In the genomic region with DNA sequence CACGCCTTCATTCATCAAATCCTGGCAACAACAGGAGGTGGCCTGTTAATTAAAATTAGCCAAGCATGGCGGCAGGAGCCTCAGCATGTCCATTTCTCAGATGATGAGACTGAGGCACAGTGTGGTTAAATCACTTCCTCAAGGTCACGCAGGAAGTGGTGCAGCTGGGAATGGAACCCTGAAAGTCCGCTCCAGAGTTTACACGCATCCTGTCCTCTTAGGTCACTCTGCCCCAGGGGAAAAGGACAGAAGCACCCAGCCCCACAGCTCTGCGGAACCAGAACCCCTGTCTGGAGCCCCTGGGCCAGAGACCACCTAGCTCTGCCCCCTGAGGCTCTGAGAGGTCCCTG, we compare ENCODE assay signal across 9 cellular contexts. TPM values are rescaled to one million over a fixed set of nuclear protein-coding genes. Genes with fewer than 3 reads are reported as not detected.
DNase-seq lines count a peak whose midpoint lies in the region; ATAC-seq, FAIRE-seq and TF ChIP-seq lines count a peak whose summit lies in the region.
"Had no signal": no experiment of that assay in that cellular context is flagged by ENCODE, and none has a peak within 500 bp of the region (broad histone marks: within the 10 kb centered on the region; RNA-seq: fewer than 3 reads in every experiment).

No MANE protein-coding gene starts in this region.

- H4K20me1 ChIP-seq in astrocyte (ENCODE audit: insufficient read depth, low read length), result no peaks in the 10 kb centered on the region
- H4K20me1 ChIP-seq in MM.1S (ENCODE audit: insufficient read depth, low read length), result no peaks in the 10 kb centered on the region

- H3K79me2 ChIP-seq in astrocyte (ENCODE audit: insufficient read depth, low read length) (no peaks in the 10 kb centered on the region), MM.1S (ENCODE audit: low read length) (no peaks in the 10 kb centered on the region)

- H3K27ac ChIP-seq in astrocyte (ENCODE audit: low read depth, low read length) (no peak overlapping the region), thoracic aorta (peak overlapping the region in 1 of 2 donors; percentile 52), MM.1S (ENCODE audit: low read length) (no peak overlapping the region)

- H3K4me2 ChIP-seq in astrocyte (ENCODE audit: low read length), result peak overlapping the region; percentile 25
- no peak overlapping the region for H3K4me2 ChIP-seq in MM.1S (ENCODE audit: low read depth, low read length)

- no peak for FAIRE-seq in astrocyte (lab: Jason Lieb, UNC)

- no peak overlapping the region for H3K9ac ChIP-seq in astrocyte (ENCODE audit: low read length)
- no peak overlapping the region for H3K9ac ChIP-seq in MM.1S (ENCODE audit: low read length)

- H3K27me3 ChIP-seq in astrocyte (ENCODE audit: insufficient read depth, low read length), result no peaks in the 10 kb centered on the region
- H3K27me3 ChIP-seq in thoracic aorta (replicated peaks; ENCODE audit: insufficient read depth), result no peaks in the 10 kb centered on the region
- H3K27me3 ChIP-seq in MM.1S (replicated peaks; ENCODE audit: insufficient read depth, low read length), result no peaks in the 10 kb centered on the region

- H3K4me3 Mint-ChIP-seq in astrocyte (ENCODE audit: unreplicated experiment), result no peak overlapping the region

- H3F3A ChIP-seq in MM.1S (ENCODE audit: insufficient read depth, low read length), result no peaks in the 10 kb centered on the region

- H3K27me3 Mint-ChIP-seq in astrocyte (ENCODE audit: low read depth, unreplicated experiment), result peaks cover 7% of the 10 kb centered on the region

- H3K4me3 ChIP-seq in astrocyte (ENCODE audit: insufficient read depth, low read depth, low read length) (no peak overlapping the region), thoracic aorta (peak overlapping the region; percentile 59), MM.1S (ENCODE audit: low read length) (no peak overlapping the region)

- DNase-seq in NCI-H1417 (lab: John Stamatoyannopoulos, UW) (peak in 2 of 3 experiments; percentile 9 to 30), NCI-H1417 treated with DMSO at 0.1 percent for 48 hours (lab: John Stamatoyannopoulos, UW) (no peak), astrocyte (ENCODE audit: low read depth) (no peak), medulla oblongata (ENCODE audit: extremely low spot score) (peak; percentile 65), thoracic aorta (ENCODE audit: low spot score) (no peak), NCI-H510A (lab: John Stamatoyannopoulos, UW) (no peak), NCI-H2171 treated with DMSO at 0.1 percent for 48 hours (lab: John Stamatoyannopoulos, UW) (no peak), MM.1S (no peak)
- DNase-seq: SW 1271 had no signal

- no peak overlapping the region for H2AFZ ChIP-seq in astrocyte (ENCODE audit: low read depth, low read length)
- no peak overlapping the region for H2AFZ ChIP-seq in MM.1S (ENCODE audit: low read length)

- H3K9me3 Mint-ChIP-seq in astrocyte (ENCODE audit: unreplicated experiment), result peaks cover 5% of the 10 kb centered on the region

- no peaks in the 10 kb centered on the region for H3K9me2 ChIP-seq in MM.1S (replicated peaks; ENCODE audit: insufficient read depth, low read length)

- peaks cover 14% of the 10 kb centered on the region for H3K4me1 Mint-ChIP-seq in astrocyte (ENCODE audit: low read depth, unreplicated experiment)

- no peaks in the 10 kb centered on the region for H3K36me3 ChIP-seq in astrocyte (ENCODE audit: insufficient read depth, low read length)
- no peaks in the 10 kb centered on the region for H3K36me3 ChIP-seq in thoracic aorta
- H3K36me3 ChIP-seq in MM.1S (replicated peaks; ENCODE audit: insufficient read depth, low read length), result no peaks in the 10 kb centered on the region

- H3K9me3 ChIP-seq in astrocyte (ENCODE audit: insufficient read depth, low read depth, low read length) (no peaks in the 10 kb centered on the region), thoracic aorta (no peaks in the 10 kb centered on the region), MM.1S (replicated peaks; ENCODE audit: insufficient read depth, low read length) (no peaks in the 10 kb centered on the region)

- no peak for TF ChIP-seq CTCF in astrocyte (IDR thresholded peaks at IDR 0.05; ENCODE audit: insufficient read depth, low read depth, low read length)
- TF ChIP-seq CTCF in thoracic aorta (IDR thresholded peaks at IDR 0.05), result no peak
- no peak for TF ChIP-seq CTCF in MM.1S (IDR thresholded peaks at IDR 0.05; ENCODE audit: low read length)

- no peak overlapping the region for H3K27ac Mint-ChIP-seq in astrocyte (ENCODE audit: unreplicated experiment)

- H3K4me1 ChIP-seq in astrocyte (ENCODE audit: insufficient read depth, low read length) (peaks cover 23% of the 10 kb centered on the region), thoracic aorta (ENCODE audit: control insufficient read depth in 1 of 2, low read depth in 2 of 2) (peaks cover 30 to 45% of the 10 kb centered on the region in 2 donors), MM.1S (ENCODE audit: low read length) (peaks cover 9% of the 10 kb centered on the region)

- ATAC-seq in thoracic aorta (ENCODE audit: insufficient number of reproducible peaks, low FRiP score, low read depth), result no peak

- H3K36me3 Mint-ChIP-seq in astrocyte (ENCODE audit: low read depth, unreplicated experiment), result no peaks in the 10 kb centered on the region

RNA-seq across cellular contexts. Expression of a gene that starts 19.6 kb away (rescaled TPM):
- 1,056 and 1,182 TPM in 2 replicates for total RNA-seq in astrocyte
- 1,000 to 10,000 TPM in 1 of 2 donors, 100 to 1,000 TPM in 1; 908 to 1,235 TPM for total RNA-seq in thoracic aorta

RNA-seq across cellular contexts. Expression of a gene that starts 50.0 kb away (rescaled TPM):
- total RNA-seq in astrocyte (12.0 and 14.1 TPM in 2 replicates), thoracic aorta (10 to 100 TPM in 1 of 2 donors, 1 to 10 TPM in 1; 9.1 to 12.9 TPM)

RNA-seq across cellular contexts. Expression of a gene that starts 55.0 kb away (rescaled TPM):
- total RNA-seq in astrocyte, result 17.0 and 27.3 TPM in 2 replicates
- total RNA-seq in thoracic aorta, result 10 to 100 TPM; 10.8 to 12.6 TPM

Comparison
In these comparisons a context has a peak if more than half of its experiments do, and no peak if none do; other contexts are left out.
1. DNase-seq: peak in NCI-H1417 (2 of 3) and medulla oblongata (single experiment); none in NCI-H1417 treated with DMSO at 0.1 percent for 48 hours (single experiment), astrocyte (single experiment), thoracic aorta (single experiment), NCI-H510A (single experiment), NCI-H2171 treated with DMSO at 0.1 percent for 48 hours (single experiment) and MM.1S (single experiment).